35 cellular contexts compared by ENCODE assay signal in the genomic region with DNA sequence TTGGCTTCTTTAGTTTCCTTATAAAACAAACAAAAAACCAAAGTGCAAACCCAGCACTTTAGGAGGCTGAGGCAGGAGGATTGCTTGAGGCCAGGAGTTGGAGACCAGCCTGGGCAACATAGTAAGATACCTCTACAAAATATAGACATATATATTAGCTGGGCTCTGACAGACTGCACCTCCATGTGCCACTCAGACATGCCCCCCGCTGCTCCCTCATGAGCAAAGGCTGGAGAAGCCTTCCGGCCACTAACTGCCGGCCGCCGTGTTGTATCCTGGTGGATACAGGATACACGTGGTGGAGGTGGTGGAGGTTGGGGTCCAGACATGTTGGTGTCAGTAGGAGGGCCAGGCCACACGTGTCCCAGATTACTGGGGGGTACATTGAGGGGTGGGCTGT. TPM values are rescaled to one million over a fixed set of nuclear protein-coding genes. Genes with fewer than 3 reads are reported as not detected.
"Had no signal": no experiment of that assay in that cellular context is flagged by ENCODE, and none has a peak within 500 bp of the region (broad histone marks: within the 10 kb centered on the region; RNA-seq: fewer than 3 reads in every experiment).

No MANE protein-coding gene starts in this region.

- FAIRE-seq: endothelial cell of umbilical vein, islet of Langerhans had no signal

- ATAC-seq: foreskin keratinocyte; heart right ventricle; left cardiac atrium; left lung; mucosa of descending colon; psoas muscle; right cardiac atrium; stimulated activated memory B cell treated with anti-CD40 and anti-IgM and Interleukin-4, amounts not matched to agents 10 μg/mL and 1 μg/mL and 100 μg/mL, for 72 hours; stimulated activated naive CD8-positive, alpha-beta T cell treated with anti-CD3 and anti-CD28 coated beads, Interleukin-15, Interleukin-2, amounts not matched to agents 100 U/mL and 50 U/mL, for 24 hours had no signal

- DNase-seq: dermis blood vessel endothelial cell; effector memory CD4-positive, alpha-beta T cell; foreskin keratinocyte; glutamatergic neuron; heart right ventricle; hippocampal formation; left cardiac atrium; left lung; mesenchymal stem cell; mucosa of descending colon; naive B cell; psoas muscle; right cardiac atrium; spleen; stimulated activated CD4-positive, alpha-beta T cell treated with anti-CD3 and anti-CD28 coated beads, Interleukin-4, amount 100 ng/mL, for 4 hours; stimulated activated naive CD8-positive, alpha-beta T cell treated with anti-CD3 and anti-CD28 coated beads, Interleukin-15, Interleukin-2, amounts not matched to agents 100 U/mL and 50 U/mL, for 24 hours; substantia nigra; testis; tibial artery; upper lobe of left lung; uterus had no signal

- H3K27ac ChIP-seq: coronary artery, esophagus muscularis mucosa, foreskin keratinocyte, heart right ventricle, left lung, psoas muscle, skin epidermis, spleen, testis, tibial artery, upper lobe of left lung, uterus had no signal

- H3K27me3 ChIP-seq: esophagus muscularis mucosa, heart right ventricle, left lung, testis, tibial artery, upper lobe of left lung, uterus had no signal

- H3K4me1 ChIP-seq: esophagus muscularis mucosa, foreskin keratinocyte, heart right ventricle, left lung, psoas muscle, spleen, testis, tibial artery, upper lobe of left lung, uterus had no signal

- H3K36me3 ChIP-seq: esophagus muscularis mucosa, heart right ventricle, left lung, spleen, tibial artery, upper lobe of left lung, uterus had no signal

- H3K9me3 ChIP-seq: mucosa of descending colon, psoas muscle, testis, uterus had no signal

- H3K4me3 ChIP-seq: coronary artery, esophagus muscularis mucosa, heart right ventricle, left lung, mucosa of descending colon, psoas muscle, skin epidermis, spleen, testis, tibial artery, upper lobe of left lung, uterus had no signal

RNA-seq across cellular contexts. Expression of a gene that starts 29.4 kb away (rescaled TPM):
- total RNA-seq: endothelial cell of umbilical vein, epithelial cell of proximal tubule, fibroblast of lung, foreskin keratinocyte, kidney epithelial cell, lung microvascular endothelial cell, mesothelial cell of epicardium, neural crest cell, osteoblast, renal cortical epithelial cell had no signal
- polyA plus RNA-seq: endothelial cell of umbilical vein, fibroblast of lung, foreskin keratinocyte had no signal
